ENCODE assay signal across 15 cellular contexts in the genomic region with DNA sequence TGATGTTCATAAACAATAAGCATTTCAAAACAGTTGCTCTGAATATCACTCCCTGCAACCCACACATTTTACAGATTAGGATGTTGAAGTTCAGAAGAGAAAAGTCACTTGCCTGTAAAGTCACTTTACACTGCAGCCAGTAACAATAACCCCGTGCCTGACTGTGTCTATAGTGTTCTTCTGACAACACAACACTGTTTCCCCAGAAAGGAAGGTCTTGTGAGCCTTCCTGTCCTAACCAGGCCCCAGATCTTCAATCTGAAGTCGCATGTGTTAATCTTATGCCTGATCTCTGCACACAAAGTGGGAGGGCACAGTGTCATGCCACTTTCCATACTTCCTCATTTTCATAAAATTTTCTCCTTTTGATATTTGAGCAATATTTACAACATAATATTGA.
DNase-seq lines count a peak whose midpoint lies in the region; ATAC-seq and TF ChIP-seq lines count a peak whose summit lies in the region.
"Had no signal": no experiment of that assay in that cellular context is flagged by ENCODE, and none has a peak within 500 bp of the region (broad histone marks: within the 10 kb centered on the region; RNA-seq: fewer than 3 reads in every experiment).

No MANE protein-coding gene starts in this region.

- intact Hi-C loops in heart left ventricle (cut with DNase I) (no loop called here), cardiac septum (cut with DNase I) (no loop called here), ascending aorta (cut with DNase I) (loop anchor here (1.0 kb wide), 1 partner anchor 122 kb away; a partner anchor contains a TSS), upper lobe of right lung (cut with DNase I) (no loop called here)

- peaks cover 32% of the 10 kb centered on the region for H3K4me1 Mint-ChIP-seq in mesothelial cell of epicardium
- H3K4me1 Mint-ChIP-seq: activated naive CD8-positive, alpha-beta T cell treated with anti-CD3 and anti-CD28 coated beads for 36 hours; memory B cell had no signal

- peaks cover 64% of the 10 kb centered on the region for H3K36me3 Mint-ChIP-seq in mesothelial cell of epicardium

- H3K4me3 ChIP-seq in heart left ventricle (no peak overlapping the region), ascending aorta (no peak overlapping the region), upper lobe of right lung (no peak overlapping the region)
- H3K4me3 ChIP-seq: MG63 had no signal

- TF ChIP-seq CTCF in heart left ventricle (IDR thresholded peaks at IDR 0.05) (no peak), ascending aorta (IDR thresholded peaks at IDR 0.05) (no peak), mesothelial cell of epicardium (IDR thresholded peaks at IDR 0.05; ENCODE audit: unreplicated experiment) (no peak), upper lobe of right lung (IDR thresholded peaks at IDR 0.05) (no peak)

- H3K27me3 ChIP-seq in heart left ventricle: no peaks in the 10 kb centered on the region
- H3K27me3 ChIP-seq in ascending aorta: no peaks in the 10 kb centered on the region
- H3K27me3 ChIP-seq in upper lobe of right lung: no peaks in the 10 kb centered on the region
- H3K27me3 ChIP-seq: MG63 had no signal

- H3K9me3 Mint-ChIP-seq in mesothelial cell of epicardium: peaks cover 29% of the 10 kb centered on the region

- H3K27me3 Mint-ChIP-seq in mesothelial cell of epicardium (ENCODE audit: low read depth): no peaks in the 10 kb centered on the region
- H3K27me3 Mint-ChIP-seq: activated naive CD8-positive, alpha-beta T cell treated with anti-CD3 and anti-CD28 coated beads for 36 hours; memory B cell; progenitor cell of endocrine pancreas had no signal

- 48 to 62% (median 54%) methylated on average over 2 of the region's 2 CpGs for WGBS in heart left ventricle, 4 donors

- H3K4me3 Mint-ChIP-seq in mesothelial cell of epicardium: no peak overlapping the region
- H3K4me3 Mint-ChIP-seq: activated naive CD8-positive, alpha-beta T cell treated with anti-CD3 and anti-CD28 coated beads for 36 hours; memory B cell had no signal

- H3K27ac ChIP-seq in heart left ventricle (peak overlapping the region in 9 of 12 donors; percentile 35 to 68 (median 46)), ascending aorta (peak overlapping the region; percentile 68 to 70), upper lobe of right lung (peak overlapping the region; percentile 48)

- TF ChIP-seq POLR2A in heart left ventricle (IDR thresholded peaks at IDR 0.05): no peak

- peak in 1 of 4 donors; percentile 19 for ATAC-seq in heart left ventricle
- ATAC-seq in upper lobe of right lung: peak; percentile 83

- peak overlapping the region; percentile 95 for H3K27ac Mint-ChIP-seq in mesothelial cell of epicardium
- H3K27ac Mint-ChIP-seq: activated naive CD8-positive, alpha-beta T cell treated with anti-CD3 and anti-CD28 coated beads for 36 hours; memory B cell; progenitor cell of endocrine pancreas had no signal

- H3K4me1 ChIP-seq in heart left ventricle (peaks cover 0 to 29% (median 15%) of the 10 kb centered on the region in 12 donors), ascending aorta (peaks cover 3 to 33% of the 10 kb centered on the region in 2 donors), upper lobe of right lung (peaks cover 25% of the 10 kb centered on the region)

- H3K9me3 ChIP-seq in heart left ventricle (peaks cover 0 to 30% (median 12%) of the 10 kb centered on the region in 12 donors), ascending aorta (peaks cover 8 to 23% of the 10 kb centered on the region in 2 donors), upper lobe of right lung (peaks cover 12% of the 10 kb centered on the region)

- DNase-seq in heart left ventricle (no peak), cardiac septum (ENCODE audit: low spot score) (no peak), ascending aorta (ENCODE audit: low spot score in 2 of 2) (no peak), mesothelial cell of epicardium (ENCODE audit: low spot score in 2 of 2, unreplicated experiment in 2 of 2) (no peak), upper lobe of right lung (no peak), NCI-H748 treated with DMSO at 0.1 percent for 48 hours (lab: John Stamatoyannopoulos, UW) (no peak), kidney tubule cell (ENCODE audit: low spot score) (no peak), AG20443 (ENCODE audit: low spot score) (no peak)
- DNase-seq: activated CD8-positive, alpha-beta memory T cell treated with anti-CD3 and anti-CD28 coated beads for 24 hours; activated naive CD8-positive, alpha-beta T cell treated with anti-CD3 and anti-CD28 coated beads for 36 hours; NCI-H526; T-helper 1 cell had no signal

- H3K36me3 ChIP-seq in heart left ventricle (peaks cover 0 to 64% (median 47%) of the 10 kb centered on the region in 9 donors), ascending aorta (peaks cover 37 to 90% of the 10 kb centered on the region in 2 donors), upper lobe of right lung (peaks cover 55% of the 10 kb centered on the region)
